9 cellular contexts compared by ENCODE assay signal in genomic region chr2:216057688-216058193, GRCh38. TPM values are rescaled to one million over a fixed set of nuclear protein-coding genes. Genes with fewer than 3 reads are reported as not detected.
DNase-seq lines count a peak whose midpoint lies in the region; ATAC-seq and TF ChIP-seq lines count a peak whose summit lies in the region.
"Had no signal": no experiment of that assay in that cellular context is flagged by ENCODE, and none has a peak within 500 bp of the region (broad histone marks: within the 10 kb centered on the region; RNA-seq: fewer than 3 reads in every experiment).

No MANE protein-coding gene starts in this region.

- H3K9me3 Mint-ChIP-seq in T-cell = no peaks in the 10 kb centered on the region
- H3K9me3 Mint-ChIP-seq in naive thymus-derived CD4-positive, alpha-beta T cell = no peaks in the 10 kb centered on the region

- peaks cover 11% of the 10 kb centered on the region for H3K4me1 ChIP-seq in adipocyte (ENCODE audit: control insufficient read depth, insufficient read depth, low read length)
- H3K4me1 ChIP-seq in naive thymus-derived CD4-positive, alpha-beta T cell (ENCODE audit: control insufficient read depth in 2 of 2, insufficient read depth in 2 of 2, low read length in 2 of 2) = peaks cover 16 to 22% of the 10 kb centered on the region in 2 donors
- H3K4me1 ChIP-seq in upper lobe of left lung = peaks cover 5 to 17% (median 10%) of the 10 kb centered on the region in 4 donors
- H3K4me1 ChIP-seq in uterus = no peaks in the 10 kb centered on the region

- H3K36me3 ChIP-seq in adipocyte (ENCODE audit: control insufficient read depth, insufficient read depth, low read length, severe bottlenecking) (peaks cover 53% of the 10 kb centered on the region), upper lobe of left lung (peaks cover 0 to 5% (median 0%) of the 10 kb centered on the region in 4 donors), uterus (no peaks in the 10 kb centered on the region)
- no peaks in the 10 kb centered on the region for H3K36me3 ChIP-seq in naive thymus-derived CD4-positive, alpha-beta T cell (ENCODE audit: control insufficient read depth in 2 of 3, insufficient read depth in 3 of 3, low read length in 3 of 3)

- H3K4me1 Mint-ChIP-seq in T-cell = peaks cover 21 to 40% (median 30%) of the 10 kb centered on the region in 3 donors
- peaks cover 8 to 42% (median 37%) of the 10 kb centered on the region in 7 donors for H3K4me1 Mint-ChIP-seq in naive thymus-derived CD4-positive, alpha-beta T cell
- H3K4me1 Mint-ChIP-seq: brain had no signal

- H3K27me3 ChIP-seq in adipocyte (replicated peaks; ENCODE audit: control insufficient read depth, insufficient read depth, low read length) = no peaks in the 10 kb centered on the region
- no peaks in the 10 kb centered on the region for H3K27me3 ChIP-seq in naive thymus-derived CD4-positive, alpha-beta T cell (ENCODE audit: control insufficient read depth in 2 of 2, insufficient read depth in 2 of 2, low read length in 2 of 2)
- H3K27me3 ChIP-seq in upper lobe of left lung = no peaks in the 10 kb centered on the region
- no peaks in the 10 kb centered on the region for H3K27me3 ChIP-seq in uterus

- no peak for TF ChIP-seq CTCF in upper lobe of left lung (IDR thresholded peaks at IDR 0.05)
- TF ChIP-seq CTCF in uterus (IDR thresholded peaks at IDR 0.05) = no peak

- WGBS in upper lobe of left lung, 2 donors = 39 to 51% methylated on average over 7 of the region's 7 CpGs

- H3K9me3 ChIP-seq in adipocyte (ENCODE audit: control insufficient read depth, low read length) (no peaks in the 10 kb centered on the region), upper lobe of left lung (no peaks in the 10 kb centered on the region), uterus (no peaks in the 10 kb centered on the region)
- no peaks in the 10 kb centered on the region for H3K9me3 ChIP-seq in naive thymus-derived CD4-positive, alpha-beta T cell (ENCODE audit: control insufficient read depth in 2 of 3, low read length in 3 of 3)

- CTCF ChIA-PET in T-cell (lab: Charles Lee) = interaction anchor here (0.6 to 2.9 kb wide), 13 partner anchors 12 to 56 kb away, joined by 3 to 17 read pairs (median 5); partner anchors contain the start of genes PECR (in 1 of the 2) and TMEM169 (in 1 of the 2)
- CTCF ChIA-PET in naive thymus-derived CD4-positive, alpha-beta T cell (lab: Charles Lee) = interaction anchor here (0.5 to 2.5 kb wide), 5 partner anchors 9 to 83 kb away, joined by 3 to 13 read pairs (median 6); no protein-coding TSS in a partner anchor

- DNase-seq in T-cell (peak; percentile 39 to 72 (median 58)), adipocyte (ENCODE audit: low read depth) (peak; percentile 21), upper lobe of left lung (peak; percentile 36 to 73), NCI-H1048 (lab: John Stamatoyannopoulos, UW) (no peak), uterus (no peak)
- peak in 8 of 9 donors; percentile 48 to 76 (median 67) for DNase-seq in naive thymus-derived CD4-positive, alpha-beta T cell

- H3K4me3 Mint-ChIP-seq in T-cell = peak overlapping the region; percentile 68 to 79 (median 77)
- H3K4me3 Mint-ChIP-seq in naive thymus-derived CD4-positive, alpha-beta T cell = peak overlapping the region; percentile 63 to 87 (median 84)
- H3K4me3 Mint-ChIP-seq: brain had no signal

- peak in 1 of 4 donors; percentile 28 for TF ChIP-seq EP300 in upper lobe of left lung (IDR thresholded peaks at IDR 0.05)

- H3K27me3 Mint-ChIP-seq in T-cell = no peaks in the 10 kb centered on the region
- H3K27me3 Mint-ChIP-seq in naive thymus-derived CD4-positive, alpha-beta T cell = no peaks in the 10 kb centered on the region

- H3K36me3 Mint-ChIP-seq in T-cell = peaks cover 29% of the 10 kb centered on the region
- peaks cover 5 to 28% (median 25%) of the 10 kb centered on the region in 5 donors for H3K36me3 Mint-ChIP-seq in naive thymus-derived CD4-positive, alpha-beta T cell

- peak; percentile 84 for ATAC-seq in GM18861 (IDR thresholded peaks at IDR 0.05; ENCODE audit: unreplicated experiment)
- peak; percentile 75 for ATAC-seq in HG02970 (IDR thresholded peaks at IDR 0.05; ENCODE audit: low FRiP score, unreplicated experiment)
- ATAC-seq in T-cell (replicated peaks in 1 of 4) = peak; percentile 98 to 99 (median 99)
- peak; percentile 96 for ATAC-seq in naive thymus-derived CD4-positive, alpha-beta T cell
- ATAC-seq in upper lobe of left lung (ENCODE audit: low FRiP score in 2 of 2) = peak; percentile 88 to 94

- H3K4me3 ChIP-seq in adipocyte (ENCODE audit: low read length) (no peak overlapping the region), upper lobe of left lung (peak overlapping the region in 3 of 4 donors; percentile 13 to 34 (median 30)), uterus (no peak overlapping the region)
- H3K4me3 ChIP-seq in naive thymus-derived CD4-positive, alpha-beta T cell (ENCODE audit: low read length) = peak overlapping the region; percentile 49

- H3K9ac ChIP-seq in adipocyte (ENCODE audit: low read length) = no peak overlapping the region

- intact Hi-C loops in naive thymus-derived CD4-positive, alpha-beta T cell (cut with micrococcal nuclease) = loop anchor here (1.0 to 2.0 kb wide), 8 partner anchors 23 to 441 kb away; partner anchors contain the start of genes XRCC5 (in 2 of the 2), PECR (in 1 of the 2), RPL37A (in 1 of the 2) and SMARCAL1 (in 1 of the 2)
- intact Hi-C loops in uterus (cut with DNase I; ENCODE audit: low total_unique reads) = no loop called here

- H3K27ac Mint-ChIP-seq in T-cell = peak overlapping the region; percentile 97 to 100
- peak overlapping the region; percentile 94 to 100 (median 98) for H3K27ac Mint-ChIP-seq in naive thymus-derived CD4-positive, alpha-beta T cell

- peak overlapping the region; percentile 83 for H3K27ac ChIP-seq in naive thymus-derived CD4-positive, alpha-beta T cell (ENCODE audit: low read depth, low read length)
- peak overlapping the region; percentile 72 to 81 (median 74) for H3K27ac ChIP-seq in upper lobe of left lung
- H3K27ac ChIP-seq in uterus = no peak overlapping the region

- POLR2A ChIA-PET in T-cell (lab: Charles Lee) = interaction anchor here in 1 of 2 donors (0.9 kb wide), 1 partner anchor 70 kb away, joined by 4 read pairs; no protein-coding TSS in a partner anchor
- POLR2A ChIA-PET in naive thymus-derived CD4-positive, alpha-beta T cell (lab: Charles Lee) = interaction anchor here (0.7 to 3.5 kb wide), 9 partner anchors 12 to 371 kb away, joined by 3 to 34 read pairs (median 4); partner anchors contain the start of genes PECR, TMEM169 and XRCC5

- TF ChIP-seq POLR2A in upper lobe of left lung (IDR thresholded peaks at IDR 0.05) (peak in 1 of 4 donors; percentile 39), uterus (IDR thresholded peaks at IDR 0.05) (no peak)

RNA-seq across cellular contexts. Expression of gene PECR, which starts 23.9 kb away (rescaled TPM):
- total RNA-seq in T-cell (10 to 100 TPM; 17.4 to 26.2 (median 20.6) TPM), upper lobe of left lung (10 to 100 TPM; 11.9 to 39.8 (median 20.3) TPM), uterus (10 to 100 TPM in 3 of 4 donors, 1 to 10 TPM in 1; 1.2 to 25.4 (median 14.9) TPM)
- total RNA-seq in naive thymus-derived CD4-positive, alpha-beta T cell = 10 to 100 TPM; 15.7 to 29.9 (median 20.6) TPM
- 10 to 100 TPM; 31.9 to 34.4 TPM for polyA plus RNA-seq in naive thymus-derived CD4-positive, alpha-beta T cell

RNA-seq across cellular contexts. Expression of gene TMEM169, which starts 24.0 kb away (rescaled TPM):
- total RNA-seq in T-cell (1 to 10 TPM; 1.8 to 4.3 (median 3.1) TPM), upper lobe of left lung (1 to 10 TPM in 1 of 6 donors, under 1 TPM in 3, not detected in 2; 0.15 to 1.1 (median 0.80) TPM), uterus (1 to 10 TPM in 1 of 4 donors, under 1 TPM in 1, not detected in 2; 0.97 to 1.0 TPM)
- 1 to 10 TPM; 2.0 to 5.1 (median 2.6) TPM for total RNA-seq in naive thymus-derived CD4-positive, alpha-beta T cell
- 1 to 10 TPM; 3.7 to 4.3 TPM for polyA plus RNA-seq in naive thymus-derived CD4-positive, alpha-beta T cell

RNA-seq across cellular contexts. Expression of gene MREG, which starts 44.4 kb away (rescaled TPM):
- total RNA-seq in T-cell = 1 to 10 TPM; 4.6 to 7.5 (median 6.3) TPM
- 1 to 10 TPM; 4.8 to 8.5 (median 6.4) TPM for total RNA-seq in naive thymus-derived CD4-positive, alpha-beta T cell
- polyA plus RNA-seq in naive thymus-derived CD4-positive, alpha-beta T cell = 1 to 10 TPM in 1 of 2 donors, under 1 TPM in 1; 0.39 to 3.3 TPM
- total RNA-seq in upper lobe of left lung = 10 to 100 TPM; 15.4 to 22.6 (median 19.4) TPM
- 1 to 10 TPM in 3 of 4 donors, under 1 TPM in 1; 0.59 to 8.5 (median 3.9) TPM for total RNA-seq in uterus

RNA-seq across cellular contexts. Expression of gene XRCC5, which starts 51.4 kb away (rescaled TPM):
- total RNA-seq in T-cell (100 to 1,000 TPM; 187 to 219 (median 202) TPM), upper lobe of left lung (100 to 1,000 TPM in 5 of 6 donors, 10 to 100 TPM in 1; 57.3 to 163 (median 131) TPM), uterus (100 to 1,000 TPM in 3 of 4 donors, 10 to 100 TPM in 1; 61.2 to 320 (median 168) TPM)
- total RNA-seq in naive thymus-derived CD4-positive, alpha-beta T cell = 100 to 1,000 TPM; 168 to 347 (median 228) TPM
- polyA plus RNA-seq in naive thymus-derived CD4-positive, alpha-beta T cell = 100 to 1,000 TPM; 297 to 316 TPM

Comparison
In these comparisons a context has a peak if more than half of its experiments do, and no peak if none do; other contexts are left out.
1. DNase-seq: peak in T-cell (34 of 34), adipocyte (single experiment), naive thymus-derived CD4-positive, alpha-beta T cell (8 of 9) and upper lobe of left lung (2 of 2); none in NCI-H1048 (single experiment) and uterus (0 of 2).
2. H3K4me3 ChIP-seq: peak in naive thymus-derived CD4-positive, alpha-beta T cell (single experiment) and upper lobe of left lung (3 of 4); none in adipocyte (single experiment) and uterus (0 of 2).
3. H3K27ac ChIP-seq: peak in naive thymus-derived CD4-positive, alpha-beta T cell (single experiment) and upper lobe of left lung (4 of 4); none in uterus (0 of 2).
4. Peak in every context shown above with its lines, with median percentiles within 50 percentile points of each other: ATAC-seq.